In genomic region chr17:43125133-43125966, GRCh38 we compare ENCODE assay signal across 1 cellular context.
TF ChIP-seq lines count a peak whose summit lies in the region.

TSS of gene BRCA1 (minus strand) at chr17:43125364. CDS start at chr17:43124096, 1,268 bp downstream.

TF ChIP-seq in WTC11, 78 proteins besides CTCF, POLR2A, EP300 and RAD21 (continued from another document):
- TF ChIP-seq E2F4 (CRISPR knock-in tag; IDR thresholded peaks at IDR 0.05; ENCODE audit: borderline replicate concordance, low read depth) (peak; percentile 89; the same call in 1 of the 2 replicates), CREM (CRISPR knock-in tag; IDR thresholded peaks at IDR 0.05) (peak; percentile 95), MXD4 (CRISPR knock-in tag; IDR thresholded peaks at IDR 0.05; ENCODE audit: borderline replicate concordance) (no peak), ZBTB21 (CRISPR knock-in tag; IDR thresholded peaks at IDR 0.05; ENCODE audit: borderline replicate concordance) (no peak), E2F5 (CRISPR knock-in tag; IDR thresholded peaks at IDR 0.05) (peak; percentile 93; the same call in 1 of the 2 replicates), HMGXB4 (CRISPR knock-in tag; IDR thresholded peaks at IDR 0.05) (no peak), SP1 (CRISPR knock-in tag; conservative IDR thresholded peaks at IDR 0.05) (peak; percentile 61), ZNF232 (CRISPR knock-in tag; IDR thresholded peaks at IDR 0.05) (no peak), CREB1 (CRISPR knock-in tag; IDR thresholded peaks at IDR 0.05) (0 out of 2 replicates have a peak, but pooled peaks have one; percentile 36), FOXK1 (CRISPR knock-in tag; IDR thresholded peaks at IDR 0.05) (0 out of 2 replicates have a peak, but pooled peaks have one; percentile 32), IRF1 (CRISPR knock-in tag; IDR thresholded peaks at IDR 0.05) (no peak)
